ENCODE assay signal across 8 cellular contexts in the genomic region with DNA sequence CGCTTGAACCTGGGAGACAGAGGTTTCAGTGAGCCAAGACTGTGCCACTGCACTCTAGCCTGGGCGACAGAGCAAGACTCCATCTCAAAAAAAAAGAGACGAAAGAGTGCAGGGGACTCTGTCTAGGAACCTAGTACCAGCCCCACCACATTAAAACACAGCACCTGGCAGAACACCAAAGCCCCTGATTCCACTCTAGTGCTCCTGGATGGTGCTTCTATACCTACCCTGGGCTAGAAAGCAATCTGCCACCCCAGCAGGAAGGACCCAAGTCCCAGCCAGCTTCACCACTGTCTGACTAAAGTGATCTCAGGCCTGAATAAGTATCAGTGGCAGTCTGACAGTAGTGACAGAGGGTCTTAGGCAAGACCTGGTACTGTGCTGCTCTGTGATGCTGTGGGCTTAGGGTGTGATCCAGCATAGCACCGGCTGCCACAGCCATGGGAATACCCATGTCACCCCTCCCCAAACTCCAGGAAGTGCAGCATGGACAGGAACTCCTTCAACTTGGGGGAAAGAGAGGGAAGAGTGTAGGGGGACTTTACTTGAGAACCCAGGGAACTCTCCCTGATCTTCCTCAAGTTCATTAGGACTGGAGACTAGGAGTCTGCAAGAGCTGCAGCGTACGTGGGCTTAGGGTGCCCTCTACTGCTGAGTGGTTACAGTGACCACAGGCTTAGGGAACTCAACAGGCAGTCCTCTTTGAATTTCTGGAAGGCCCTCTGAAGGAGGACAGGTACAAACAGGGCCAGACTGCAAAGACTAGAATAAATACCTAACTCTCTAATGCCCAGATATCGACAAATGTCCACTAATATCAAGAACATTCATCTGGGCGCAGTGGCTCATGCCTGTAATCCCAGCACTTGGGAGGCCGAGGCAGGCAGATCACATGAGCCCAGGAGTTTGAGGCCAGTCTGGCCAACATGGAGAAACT. TPM values are rescaled to one million over a fixed set of nuclear protein-coding genes. Genes with fewer than 3 reads are reported as not detected.
A peak's percentile ranks its signal among the peaks of the same experiment; 100 is the strongest.
DNase-seq lines count a peak whose midpoint lies in the region; ATAC-seq and TF ChIP-seq lines count a peak whose summit lies in the region.

No MANE protein-coding gene starts in this region.

- POLR2A ChIA-PET in Panc1 (lab: Charles Lee), result no interaction called here

- no TSS peak for BruUV-seq in Panc1 (replicated peaks; lab: Mats Ljungman, UMichigan)

- TF ChIP-seq CTCF in Panc1 (IDR thresholded peaks at IDR 0.05) (peak; percentile 80), fibroblast of the aortic adventitia (IDR thresholded peaks at IDR 0.05; ENCODE audit: insufficient read depth, low read length) (peak; percentile 90), parathyroid adenoma (IDR thresholded peaks at IDR 0.05) (peak; percentile 74), coronary artery (IDR thresholded peaks at IDR 0.05) (no peak)

- no peaks in the 10 kb centered on the region for H3K79me2 ChIP-seq in parathyroid adenoma

- H3K27ac ChIP-seq in Panc1 (ENCODE audit: low read length) (no peak overlapping the region), parathyroid adenoma (no peak overlapping the region), coronary artery (no peak overlapping the region)

- DNase-seq in ELF-1 (ENCODE audit: low read depth, low spot score) (peak; percentile 91), Kasumi-1 (lab: John Stamatoyannopoulos, UW) (peak; percentile 91 to 93), Panc1 (ENCODE audit: low read depth, low spot score) (peak; percentile 71), fibroblast of the aortic adventitia (ENCODE audit: low read depth) (peak; percentile 87), ureter (ENCODE audit: low spot score) (peak; percentile 66), coronary artery (ENCODE audit: low spot score) (no peak)
- DNase-seq in activated T-cell treated with anti-CD3 and anti-CD28 coated beads, Interleukin-2, amount 50 U/mL, for 24 hours, result peak; percentile 70

- no peak overlapping the region for H3K27ac Mint-ChIP-seq in activated T-cell treated with anti-CD3 and anti-CD28 coated beads, Interleukin-2, amount 50 U/mL, for 24 hours

- CTCF ChIA-PET in Panc1 (lab: Charles Lee), result interaction anchor here (0.7 to 1.2 kb wide), 2 partner anchors 130 to 131 kb away, joined by 3 to 6 read pairs; no protein-coding TSS in a partner anchor

- H2AFZ ChIP-seq in parathyroid adenoma, result no peak overlapping the region

- peaks cover 6% of the 10 kb centered on the region for H3K4me1 Mint-ChIP-seq in activated T-cell treated with anti-CD3 and anti-CD28 coated beads, Interleukin-2, amount 50 U/mL, for 24 hours (ENCODE audit: low read depth)

- H3K9me3 ChIP-seq in Panc1 (ENCODE audit: control insufficient read depth, insufficient read depth, low read depth, low read length) (no peaks in the 10 kb centered on the region), parathyroid adenoma (ENCODE audit: control insufficient read depth, low read length) (no peaks in the 10 kb centered on the region)

- H3K4me1 ChIP-seq in Panc1 (ENCODE audit: control insufficient read depth, insufficient read depth, low read length) (no peaks in the 10 kb centered on the region), parathyroid adenoma (no peaks in the 10 kb centered on the region)

- no peaks in the 10 kb centered on the region for H3K9me3 Mint-ChIP-seq in activated T-cell treated with anti-CD3 and anti-CD28 coated beads, Interleukin-2, amount 50 U/mL, for 24 hours

- no peak overlapping the region for H3K4me3 ChIP-seq in Panc1 (ENCODE audit: low read depth in 2 of 2, low read length in 2 of 2)
- no peak overlapping the region for H3K4me3 ChIP-seq in fibroblast of the aortic adventitia (ENCODE audit: low read depth, low read length)
- H3K4me3 ChIP-seq in parathyroid adenoma (ENCODE audit: low read depth, low read length), result no peak overlapping the region
- no peak overlapping the region for H3K4me3 ChIP-seq in coronary artery

- H3K36me3 ChIP-seq in Panc1 (ENCODE audit: control insufficient read depth, insufficient read depth, low read length), result no peaks in the 10 kb centered on the region
- H3K36me3 ChIP-seq in parathyroid adenoma (ENCODE audit: control insufficient read depth, insufficient read depth, low read length), result no peaks in the 10 kb centered on the region

- ATAC-seq in Panc1, result peak; percentile 99

- no peak overlapping the region for H3K4me2 ChIP-seq in parathyroid adenoma (ENCODE audit: low read length)

- in situ Hi-C loops in Panc1 (cut with HindIII; ENCODE audit: low pct_unique_long_range_greater_than_20kb, low sequenced_read_pairs), result no loop called here

- H3K27me3 ChIP-seq in Panc1 (ENCODE audit: control insufficient read depth, insufficient read depth, low read length) (0 out of 2 replicates have a peak, but pooled peaks cover 2% of the 10 kb centered on the region), parathyroid adenoma (ENCODE audit: control insufficient read depth, insufficient read depth, low read length) (no peaks in the 10 kb centered on the region)

- H3K36me3 Mint-ChIP-seq in activated T-cell treated with anti-CD3 and anti-CD28 coated beads, Interleukin-2, amount 50 U/mL, for 24 hours (ENCODE audit: low read depth), result peaks cover 5% of the 10 kb centered on the region

- H3K4me3 Mint-ChIP-seq in activated T-cell treated with anti-CD3 and anti-CD28 coated beads, Interleukin-2, amount 50 U/mL, for 24 hours, result no peak overlapping the region

- no peak overlapping the region for H3K9ac ChIP-seq in parathyroid adenoma

- H3K27me3 Mint-ChIP-seq in activated T-cell treated with anti-CD3 and anti-CD28 coated beads, Interleukin-2, amount 50 U/mL, for 24 hours, result no peaks in the 10 kb centered on the region

- intact Hi-C loops in Panc1 (cut with micrococcal nuclease; ENCODE audit: unreplicated experiment), result loop anchor here (1.0 kb wide), 1 partner anchor 130 kb away; no protein-coding TSS in a partner anchor

RNA-seq across cellular contexts. Expression of a gene that starts 30.0 kb away (rescaled TPM):
- total RNA-seq in Panc1 (2021; ENCODE audit: unreplicated experiment), result 4.7 TPM
- polyA plus RNA-seq in Panc1 (2012; ENCODE audit: insufficient read length), result 1.7 TPM
- under 0.01 and 0.49 TPM in 2 replicates for total RNA-seq in fibroblast of the aortic adventitia (ENCODE audit: low replicate concordance)
- 19.1 TPM for total RNA-seq in ureter

RNA-seq across cellular contexts. Expression of a gene that starts 40.9 kb away (rescaled TPM):
- total RNA-seq in Panc1 (2021; ENCODE audit: unreplicated experiment) (not detected), fibroblast of the aortic adventitia (ENCODE audit: low replicate concordance) (0.16 TPM in 1 of 2 replicates, not detected in the other), ureter (0.18 TPM)
- polyA plus RNA-seq in Panc1 (2012; ENCODE audit: insufficient read length), result not detected
